Comparison of ENCODE assay signal across 1 cellular context in the genomic region with DNA sequence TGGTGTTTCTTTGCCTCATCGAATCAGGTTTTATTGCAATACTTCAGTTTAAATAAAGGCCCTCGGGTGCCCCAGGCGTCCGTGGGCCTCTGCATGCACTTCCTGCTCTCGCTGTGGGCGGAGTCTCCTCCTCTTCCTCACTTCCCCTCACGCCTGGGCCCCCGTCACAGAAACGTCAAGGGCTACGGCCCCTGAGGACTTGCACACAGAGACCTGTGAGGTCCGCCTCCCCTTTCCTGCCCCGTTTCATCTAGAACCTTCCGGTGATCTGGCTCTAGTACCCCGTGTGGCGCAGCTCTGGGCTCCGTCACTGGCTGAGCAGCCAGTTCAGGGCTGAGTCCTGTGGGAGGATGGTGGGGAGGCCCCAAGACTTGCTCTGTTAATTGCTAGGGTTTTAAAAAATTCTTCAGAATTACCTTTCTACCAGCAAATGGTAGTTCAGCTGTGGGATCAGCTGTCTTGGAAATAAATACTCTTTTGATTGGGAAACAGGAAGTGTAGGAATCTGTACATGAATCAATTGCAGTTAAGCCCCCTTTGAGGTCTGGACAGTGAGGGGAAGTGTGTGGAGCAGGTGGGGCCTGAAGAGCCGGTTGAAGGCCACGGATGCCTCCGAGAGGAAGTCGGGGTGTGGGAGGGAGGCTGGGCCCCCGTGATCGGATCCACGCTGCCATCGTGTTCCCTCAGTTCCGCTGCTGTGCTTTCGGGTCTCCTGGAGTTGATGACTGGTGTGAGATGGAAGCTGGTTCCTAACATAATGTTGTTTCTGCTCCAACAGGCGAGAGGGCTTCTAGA.
A peak's percentile ranks its signal among the peaks of the same experiment; 100 is the strongest.
TF ChIP-seq lines count a peak whose summit lies in the region.

No MANE protein-coding gene starts in this region.

TF ChIP-seq in GM12878, 131 proteins besides CTCF, POLR2A, EP300 and RAD21 (continued from another document and continues in another):
- TF ChIP-seq, protein P1, sequence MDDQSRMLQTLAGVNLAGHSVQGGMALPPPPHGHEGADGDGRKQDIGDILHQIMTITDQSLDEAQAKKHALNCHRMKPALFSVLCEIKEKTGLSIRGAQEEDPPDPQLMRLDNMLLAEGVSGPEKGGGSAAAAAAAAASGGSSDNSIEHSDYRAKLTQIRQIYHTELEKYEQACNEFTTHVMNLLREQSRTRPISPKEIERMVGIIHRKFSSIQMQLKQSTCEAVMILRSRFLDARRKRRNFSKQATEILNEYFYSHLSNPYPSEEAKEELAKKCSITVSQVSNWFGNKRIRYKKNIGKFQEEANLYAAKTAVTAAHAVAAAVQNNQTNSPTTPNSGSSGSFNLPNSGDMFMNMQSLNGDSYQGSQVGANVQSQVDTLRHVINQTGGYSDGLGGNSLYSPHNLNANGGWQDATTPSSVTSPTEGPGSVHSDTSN (IDR thresholded peaks at IDR 0.05; ENCODE audit: insufficient replicate concordance, low read depth, low read length) = no peak
- no peak for TF ChIP-seq MYB (IDR thresholded peaks at IDR 0.05; ENCODE audit: borderline replicate concordance, low read depth, low read length)
- TF ChIP-seq RUNX3 (IDR thresholded peaks at IDR 0.05; ENCODE audit: low read length) = no peak
- TF ChIP-seq CEBPB (IDR thresholded peaks at IDR 0.05; ENCODE audit: borderline replicate concordance in 1 of 2, low read depth in 2 of 2, low read length in 2 of 2) = peak in 1 of 2 experiments; percentile 38; a peak in 1 of 4 replicates
- TF ChIP-seq IKZF2 (IDR thresholded peaks at IDR 0.05) = peak; percentile 11 to 51; a peak in 2 of 4 replicates
- no peak for TF ChIP-seq SREBF1 (IDR thresholded peaks at IDR 0.05; ENCODE audit: low read length)
- TF ChIP-seq TARDBP (IDR thresholded peaks at IDR 0.05; ENCODE audit: borderline replicate concordance) = peak; percentile 51; the same call in 1 of the 2 replicates
- no peak for TF ChIP-seq ZNF24 (IDR thresholded peaks at IDR 0.05)
- TF ChIP-seq, protein P2, sequence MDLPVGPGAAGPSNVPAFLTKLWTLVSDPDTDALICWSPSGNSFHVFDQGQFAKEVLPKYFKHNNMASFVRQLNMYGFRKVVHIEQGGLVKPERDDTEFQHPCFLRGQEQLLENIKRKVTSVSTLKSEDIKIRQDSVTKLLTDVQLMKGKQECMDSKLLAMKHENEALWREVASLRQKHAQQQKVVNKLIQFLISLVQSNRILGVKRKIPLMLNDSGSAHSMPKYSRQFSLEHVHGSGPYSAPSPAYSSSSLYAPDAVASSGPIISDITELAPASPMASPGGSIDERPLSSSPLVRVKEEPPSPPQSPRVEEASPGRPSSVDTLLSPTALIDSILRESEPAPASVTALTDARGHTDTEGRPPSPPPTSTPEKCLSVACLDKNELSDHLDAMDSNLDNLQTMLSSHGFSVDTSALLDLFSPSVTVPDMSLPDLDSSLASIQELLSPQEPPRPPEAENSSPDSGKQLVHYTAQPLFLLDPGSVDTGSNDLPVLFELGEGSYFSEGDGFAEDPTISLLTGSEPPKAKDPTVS (IDR thresholded peaks at IDR 0.05; ENCODE audit: low read depth, low read length) = peak; percentile 92
- TF ChIP-seq, protein P3, sequence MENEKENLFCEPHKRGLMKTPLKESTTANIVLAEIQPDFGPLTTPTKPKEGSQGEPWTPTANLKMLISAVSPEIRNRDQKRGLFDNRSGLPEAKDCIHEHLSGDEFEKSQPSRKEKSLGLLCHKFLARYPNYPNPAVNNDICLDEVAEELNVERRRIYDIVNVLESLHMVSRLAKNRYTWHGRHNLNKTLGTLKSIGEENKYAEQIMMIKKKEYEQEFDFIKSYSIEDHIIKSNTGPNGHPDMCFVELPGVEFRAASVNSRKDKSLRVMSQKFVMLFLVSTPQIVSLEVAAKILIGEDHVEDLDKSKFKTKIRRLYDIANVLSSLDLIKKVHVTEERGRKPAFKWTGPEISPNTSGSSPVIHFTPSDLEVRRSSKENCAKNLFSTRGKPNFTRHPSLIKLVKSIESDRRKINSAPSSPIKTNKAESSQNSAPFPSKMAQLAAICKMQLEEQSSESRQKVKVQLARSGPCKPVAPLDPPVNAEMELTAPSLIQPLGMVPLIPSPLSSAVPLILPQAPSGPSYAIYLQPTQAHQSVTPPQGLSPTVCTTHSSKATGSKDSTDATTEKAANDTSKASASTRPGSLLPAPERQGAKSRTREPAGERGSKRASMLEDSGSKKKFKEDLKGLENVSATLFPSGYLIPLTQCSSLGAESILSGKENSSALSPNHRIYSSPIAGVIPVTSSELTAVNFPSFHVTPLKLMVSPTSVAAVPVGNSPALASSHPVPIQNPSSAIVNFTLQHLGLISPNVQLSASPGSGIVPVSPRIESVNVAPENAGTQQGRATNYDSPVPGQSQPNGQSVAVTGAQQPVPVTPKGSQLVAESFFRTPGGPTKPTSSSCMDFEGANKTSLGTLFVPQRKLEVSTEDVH (IDR thresholded peaks at IDR 0.05; ENCODE audit: low read depth, partially characterized antibody) = peak; percentile 91
- no peak for TF ChIP-seq FOXM1 (IDR thresholded peaks at IDR 0.05; ENCODE audit: low read depth, low read length)
- TF ChIP-seq, protein P4, sequence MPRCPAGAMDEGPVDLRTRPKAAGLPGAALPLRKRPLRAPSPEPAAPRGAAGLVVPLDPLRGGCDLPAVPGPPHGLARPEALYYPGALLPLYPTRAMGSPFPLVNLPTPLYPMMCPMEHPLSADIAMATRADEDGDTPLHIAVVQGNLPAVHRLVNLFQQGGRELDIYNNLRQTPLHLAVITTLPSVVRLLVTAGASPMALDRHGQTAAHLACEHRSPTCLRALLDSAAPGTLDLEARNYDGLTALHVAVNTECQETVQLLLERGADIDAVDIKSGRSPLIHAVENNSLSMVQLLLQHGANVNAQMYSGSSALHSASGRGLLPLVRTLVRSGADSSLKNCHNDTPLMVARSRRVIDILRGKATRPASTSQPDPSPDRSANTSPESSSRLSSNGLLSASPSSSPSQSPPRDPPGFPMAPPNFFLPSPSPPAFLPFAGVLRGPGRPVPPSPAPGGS (IDR thresholded peaks at IDR 0.05; ENCODE audit: borderline replicate concordance, insufficient read depth, low read depth, low read length, poor library complexity, severe bottlenecking) = no peak
- TF ChIP-seq TCF3 (IDR thresholded peaks at IDR 0.05; ENCODE audit: borderline replicate concordance, insufficient read depth, low read depth, low read length) = no peak
- TF ChIP-seq, protein P5, sequence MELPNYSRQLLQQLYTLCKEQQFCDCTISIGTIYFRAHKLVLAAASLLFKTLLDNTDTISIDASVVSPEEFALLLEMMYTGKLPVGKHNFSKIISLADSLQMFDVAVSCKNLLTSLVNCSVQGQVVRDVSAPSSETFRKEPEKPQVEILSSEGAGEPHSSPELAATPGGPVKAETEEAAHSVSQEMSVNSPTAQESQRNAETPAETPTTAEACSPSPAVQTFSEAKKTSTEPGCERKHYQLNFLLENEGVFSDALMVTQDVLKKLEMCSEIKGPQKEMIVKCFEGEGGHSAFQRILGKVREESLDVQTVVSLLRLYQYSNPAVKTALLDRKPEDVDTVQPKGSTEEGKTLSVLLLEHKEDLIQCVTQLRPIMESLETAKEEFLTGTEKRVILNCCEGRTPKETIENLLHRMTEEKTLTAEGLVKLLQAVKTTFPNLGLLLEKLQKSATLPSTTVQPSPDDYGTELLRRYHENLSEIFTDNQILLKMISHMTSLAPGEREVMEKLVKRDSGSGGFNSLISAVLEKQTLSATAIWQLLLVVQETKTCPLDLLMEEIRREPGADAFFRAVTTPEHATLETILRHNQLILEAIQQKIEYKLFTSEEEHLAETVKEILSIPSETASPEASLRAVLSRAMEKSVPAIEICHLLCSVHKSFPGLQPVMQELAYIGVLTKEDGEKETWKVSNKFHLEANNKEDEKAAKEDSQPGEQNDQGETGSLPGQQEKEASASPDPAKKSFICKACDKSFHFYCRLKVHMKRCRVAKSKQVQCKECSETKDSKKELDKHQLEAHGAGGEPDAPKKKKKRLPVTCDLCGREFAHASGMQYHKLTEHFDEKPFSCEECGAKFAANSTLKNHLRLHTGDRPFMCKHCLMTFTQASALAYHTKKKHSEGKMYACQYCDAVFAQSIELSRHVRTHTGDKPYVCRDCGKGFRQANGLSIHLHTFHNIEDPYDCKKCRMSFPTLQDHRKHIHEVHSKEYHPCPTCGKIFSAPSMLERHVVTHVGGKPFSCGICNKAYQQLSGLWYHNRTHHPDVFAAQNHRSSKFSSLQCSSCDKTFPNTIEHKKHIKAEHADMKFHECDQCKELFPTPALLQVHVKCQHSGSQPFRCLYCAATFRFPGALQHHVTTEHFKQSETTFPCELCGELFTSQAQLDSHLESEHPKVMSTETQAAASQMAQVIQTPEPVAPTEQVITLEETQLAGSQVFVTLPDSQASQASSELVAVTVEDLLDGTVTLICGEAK (IDR thresholded peaks at IDR 0.05; ENCODE audit: borderline replicate concordance) = peak; percentile 82
- no peak for TF ChIP-seq POU2F2 (IDR thresholded peaks at IDR 0.05; ENCODE audit: borderline replicate concordance, low read depth, low read length)
- no peak for TF ChIP-seq SIN3A (IDR thresholded peaks at IDR 0.05; ENCODE audit: low read depth, low read length)
- no peak for TF ChIP-seq EZH2 (IDR thresholded peaks at IDR 0.05; ENCODE audit: borderline replicate concordance, control insufficient read depth, low read depth, low read length)
- TF ChIP-seq, protein P6, sequence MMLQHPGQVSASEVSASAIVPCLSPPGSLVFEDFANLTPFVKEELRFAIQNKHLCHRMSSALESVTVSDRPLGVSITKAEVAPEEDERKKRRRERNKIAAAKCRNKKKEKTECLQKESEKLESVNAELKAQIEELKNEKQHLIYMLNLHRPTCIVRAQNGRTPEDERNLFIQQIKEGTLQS (IDR thresholded peaks at IDR 0.05; ENCODE audit: borderline replicate concordance, extremely low read depth, low read depth, low read length) = no peak
- TF ChIP-seq ZSCAN29 (IDR thresholded peaks at IDR 0.05) = no peak
- no peak for TF ChIP-seq RBBP5 (conservative IDR thresholded peaks at IDR 0.05)
- TF ChIP-seq, protein P7, sequence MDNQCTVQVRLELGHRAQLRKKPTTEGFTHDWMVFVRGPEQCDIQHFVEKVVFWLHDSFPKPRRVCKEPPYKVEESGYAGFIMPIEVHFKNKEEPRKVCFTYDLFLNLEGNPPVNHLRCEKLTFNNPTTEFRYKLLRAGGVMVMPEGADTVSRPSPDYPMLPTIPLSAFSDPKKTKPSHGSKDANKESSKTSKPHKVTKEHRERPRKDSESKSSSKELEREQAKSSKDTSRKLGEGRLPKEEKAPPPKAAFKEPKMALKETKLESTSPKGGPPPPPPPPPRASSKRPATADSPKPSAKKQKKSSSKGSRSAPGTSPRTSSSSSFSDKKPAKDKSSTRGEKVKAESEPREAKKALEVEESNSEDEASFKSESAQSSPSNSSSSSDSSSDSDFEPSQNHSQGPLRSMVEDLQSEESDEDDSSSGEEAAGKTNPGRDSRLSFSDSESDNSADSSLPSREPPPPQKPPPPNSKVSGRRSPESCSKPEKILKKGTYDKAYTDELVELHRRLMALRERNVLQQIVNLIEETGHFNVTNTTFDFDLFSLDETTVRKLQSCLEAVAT (IDR thresholded peaks at IDR 0.05) = 0 out of 2 replicates have a peak, but pooled peaks have one; percentile 24
- TF ChIP-seq NBN (IDR thresholded peaks at IDR 0.05) = peak; percentile 88
- TF ChIP-seq, protein P8, sequence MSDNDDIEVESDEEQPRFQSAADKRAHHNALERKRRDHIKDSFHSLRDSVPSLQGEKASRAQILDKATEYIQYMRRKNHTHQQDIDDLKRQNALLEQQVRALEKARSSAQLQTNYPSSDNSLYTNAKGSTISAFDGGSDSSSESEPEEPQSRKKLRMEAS (IDR thresholded peaks at IDR 0.05; ENCODE audit: low read depth, low read length) = no peak; the same call in 1 of the 2 replicates
- TF ChIP-seq ETV6 (conservative IDR thresholded peaks at IDR 0.05 in 1 of 2, IDR thresholded peaks at IDR 0.05 in 1 of 2; ENCODE audit: borderline replicate concordance in 1 of 2, low read depth in 1 of 2) = no peak; a peak in 2 of 4 replicates
- TF ChIP-seq, protein P9, sequence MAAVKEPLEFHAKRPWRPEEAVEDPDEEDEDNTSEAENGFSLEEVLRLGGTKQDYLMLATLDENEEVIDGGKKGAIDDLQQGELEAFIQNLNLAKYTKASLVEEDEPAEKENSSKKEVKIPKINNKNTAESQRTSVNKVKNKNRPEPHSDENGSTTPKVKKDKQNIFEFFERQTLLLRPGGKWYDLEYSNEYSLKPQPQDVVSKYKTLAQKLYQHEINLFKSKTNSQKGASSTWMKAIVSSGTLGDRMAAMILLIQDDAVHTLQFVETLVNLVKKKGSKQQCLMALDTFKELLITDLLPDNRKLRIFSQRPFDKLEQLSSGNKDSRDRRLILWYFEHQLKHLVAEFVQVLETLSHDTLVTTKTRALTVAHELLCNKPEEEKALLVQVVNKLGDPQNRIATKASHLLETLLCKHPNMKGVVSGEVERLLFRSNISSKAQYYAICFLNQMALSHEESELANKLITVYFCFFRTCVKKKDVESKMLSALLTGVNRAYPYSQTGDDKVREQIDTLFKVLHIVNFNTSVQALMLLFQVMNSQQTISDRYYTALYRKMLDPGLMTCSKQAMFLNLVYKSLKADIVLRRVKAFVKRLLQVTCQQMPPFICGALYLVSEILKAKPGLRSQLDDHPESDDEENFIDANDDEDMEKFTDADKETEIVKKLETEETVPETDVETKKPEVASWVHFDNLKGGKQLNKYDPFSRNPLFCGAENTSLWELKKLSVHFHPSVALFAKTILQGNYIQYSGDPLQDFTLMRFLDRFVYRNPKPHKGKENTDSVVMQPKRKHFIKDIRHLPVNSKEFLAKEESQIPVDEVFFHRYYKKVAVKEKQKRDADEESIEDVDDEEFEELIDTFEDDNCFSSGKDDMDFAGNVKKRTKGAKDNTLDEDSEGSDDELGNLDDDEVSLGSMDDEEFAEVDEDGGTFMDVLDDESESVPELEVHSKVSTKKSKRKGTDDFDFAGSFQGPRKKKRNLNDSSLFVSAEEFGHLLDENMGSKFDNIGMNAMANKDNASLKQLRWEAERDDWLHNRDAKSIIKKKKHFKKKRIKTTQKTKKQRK (IDR thresholded peaks at IDR 0.05; ENCODE audit: low read depth, low read length) = no peak
- no peak for TF ChIP-seq ZNF384 (IDR thresholded peaks at IDR 0.05; ENCODE audit: borderline replicate concordance, low read depth, low read length)
- TF ChIP-seq STAT1 (conservative IDR thresholded peaks at IDR 0.05) = no peak
